In genomic region chr1:150160964-150161626, GRCh38 we compare ENCODE assay signal across 12 cellular contexts. TPM values are rescaled to one million over a fixed set of nuclear protein-coding genes. Genes with fewer than 3 reads are reported as not detected.
DNase-seq lines count a peak whose midpoint lies in the region; ATAC-seq, FAIRE-seq and TF ChIP-seq lines count a peak whose summit lies in the region.
"Had no signal": no experiment of that assay in that cellular context is flagged by ENCODE, and none has a peak within 500 bp of the region (broad histone marks: within the 10 kb centered on the region; RNA-seq: fewer than 3 reads in every experiment).

No MANE protein-coding gene starts in this region.

- H3K27me3 ChIP-seq in GM23338 (ENCODE audit: insufficient read depth), result no peaks in the 10 kb centered on the region
- no peaks in the 10 kb centered on the region for H3K27me3 ChIP-seq in K562 (ENCODE audit: control insufficient read depth in 2 of 2, insufficient read depth in 2 of 2, low read length in 2 of 2)
- H3K27me3 ChIP-seq in mucosa of stomach (ENCODE audit: control insufficient read depth, insufficient read depth, low read length), result no peaks in the 10 kb centered on the region
- H3K27me3 ChIP-seq in PC-3 (ENCODE audit: low read length), result no peaks in the 10 kb centered on the region

- H3K27ac ChIP-seq in 22Rv1, result peak overlapping the region; percentile 3; the same call in 1 of the 2 replicates
- peak overlapping the region; percentile 22; the same call in 1 of the 2 replicates for H3K27ac ChIP-seq in GM23338 (ENCODE audit: low read depth)
- H3K27ac ChIP-seq in K562 (ENCODE audit: extremely low read depth, low read depth, low read length), result peak overlapping the region; percentile 95
- H3K27ac ChIP-seq in PC-3 (ENCODE audit: low read length), result no peak overlapping the region

- H3K36me3 Mint-ChIP-seq in GM23338 (ENCODE audit: low read depth), result peaks cover 46% of the 10 kb centered on the region

- 68% methylated on average over 5 of the region's 7 CpGs for WGBS in K562 (ENCODE audit: insufficient coverage, low coverage, missing lambda C conversion rate)

- H2AFZ ChIP-seq in GM23338 (no peak overlapping the region), K562 (ENCODE audit: low read depth, low read length) (peak overlapping the region; percentile 91), PC-3 (ENCODE audit: low read length) (no peak overlapping the region)

- H3K4me3 Mint-ChIP-seq in GM23338, result peak overlapping the region; percentile 27; the same call in 1 of the 3 replicates

- H3K79me2 ChIP-seq in GM23338 (replicated peaks; ENCODE audit: insufficient read depth) (no peaks in the 10 kb centered on the region), K562 (ENCODE audit: control insufficient read depth, insufficient read depth, low read length) (no peaks in the 10 kb centered on the region), PC-3 (ENCODE audit: low read length) (no peaks in the 10 kb centered on the region)

- H3K4me2 ChIP-seq in GM23338 (no peak overlapping the region), K562 (ENCODE audit: insufficient read depth, low read length) (no peak overlapping the region), PC-3 (ENCODE audit: low read length) (no peak overlapping the region)

- H3K4me1 ChIP-seq in GM23338 (ENCODE audit: insufficient read depth) (peaks cover 26% of the 10 kb centered on the region), K562 (replicated peaks in 1 of 2; ENCODE audit: control insufficient read depth in 2 of 2, insufficient read depth in 2 of 2, low read length in 2 of 2) (peaks cover 27 to 52% of the 10 kb centered on the region in 2 experiments), mucosa of stomach (ENCODE audit: control insufficient read depth, insufficient read depth, low read length) (peaks cover 38% of the 10 kb centered on the region), PC-3 (ENCODE audit: insufficient read depth, low read length) (no peaks in the 10 kb centered on the region)

- POLR2A ChIA-PET in K562 (lab: Yijun Ruan, JAX), result interaction anchor here (0.7 to 6.1 kb wide), 14 partner anchors 9 to 538 kb away, joined by 3 to 57 read pairs (median 4); partner anchors contain the start of gene PLEKHO1
- POLR2A ChIA-PET in PC-3 (lab: Charles Lee; ENCODE audit: unreplicated experiment), result interaction anchor here (0.7 kb wide), 1 partner anchor 233 kb away, joined by 7 read pairs; no protein-coding TSS in a partner anchor

- H3K27me3 Mint-ChIP-seq in GM23338 (ENCODE audit: insufficient read depth, low read depth, poor library complexity), result peaks cover 10% of the 10 kb centered on the region

- H3K4me1 Mint-ChIP-seq in GM23338, result peaks cover 48% of the 10 kb centered on the region

- TF ChIP-seq RAD21 in K562 (CRISPR knock-in tag; conservative IDR thresholded peaks at IDR 0.05 in 1 of 2, IDR thresholded peaks at IDR 0.05 in 1 of 2), result no peak; a peak in 1 of 4 replicates

- TF ChIP-seq EP300 in K562 (IDR thresholded peaks at IDR 0.05; ENCODE audit: low read length), result no peak

- FAIRE-seq in K562 (lab: Jason Lieb, UNC), result no peak
- FAIRE-seq: islet of Langerhans had no signal

- H3K36me3 ChIP-seq in GM23338 (ENCODE audit: insufficient read depth), result peaks cover 19% of the 10 kb centered on the region
- peaks cover 12% of the 10 kb centered on the region; the same call in 2 of the 3 replicates for H3K36me3 ChIP-seq in K562 (ENCODE audit: control insufficient read depth, insufficient read depth, low read length)
- no peaks in the 10 kb centered on the region for H3K36me3 ChIP-seq in mucosa of stomach (ENCODE audit: control insufficient read depth, insufficient read depth, low read length)
- no peaks in the 10 kb centered on the region for H3K36me3 ChIP-seq in PC-3 (ENCODE audit: low read depth, low read length)

- no TSS peak for BruUV-seq in K562 (replicated peaks; lab: Mats Ljungman, UMichigan)
- BruUV-seq in PC-3 (replicated peaks; lab: Mats Ljungman, UMichigan), result no TSS peak

- H3K27ac Mint-ChIP-seq in GM23338, result no peak overlapping the region
- H3K27ac Mint-ChIP-seq: activated naive CD4-positive, alpha-beta T cell treated with anti-CD3 and anti-CD28 coated beads, Interleukin-2, amount 50 U/mL, for 72 hours had no signal

- in situ Hi-C loops in K562 (cut with MboI), result no loop called here

- TF ChIP-seq POLR2A in K562 (conservative IDR thresholded peaks at IDR 0.05), result no peak

- H3K9me2 ChIP-seq in GM23338 (ENCODE audit: insufficient read depth), result no peaks in the 10 kb centered on the region; the same call in 1 of the 2 replicates
- no peaks in the 10 kb centered on the region for H3K9me2 ChIP-seq in PC-3 (replicated peaks; ENCODE audit: low read length)

- H3K4me3 ChIP-seq in GM23338 (no peak overlapping the region), K562 (no peak overlapping the region), mucosa of stomach (ENCODE audit: low read length) (no peak overlapping the region), PC-3 (ENCODE audit: low read length) (no peak overlapping the region)

- TF ChIP-seq CTCF in 22Rv1 (IDR thresholded peaks at IDR 0.05), result no peak
- TF ChIP-seq CTCF in GM23338 (conservative IDR thresholded peaks at IDR 0.05; ENCODE audit: low read depth in 2 of 2), result no peak
- TF ChIP-seq CTCF in K562 (IDR thresholded peaks at IDR 0.05 in 2 of 3, conservative IDR thresholded peaks at IDR 0.05 in 1 of 3; ENCODE audit: insufficient read depth in 2 of 3, low read depth in 1 of 3, low read length in 3 of 3), result no peak
- TF ChIP-seq CTCF in PC-3 (conservative IDR thresholded peaks at IDR 0.05; ENCODE audit: low read depth, low read length), result no peak

- peak overlapping the region; percentile 8 to 82; a peak in 2 of 4 replicates for H3K9ac ChIP-seq in K562 (ENCODE audit: insufficient read depth in 1 of 2, low read depth in 2 of 2, low read length in 2 of 2)
- peak overlapping the region; percentile 37 for H3K9ac ChIP-seq in mucosa of stomach (ENCODE audit: low read length)
- H3K9ac ChIP-seq in PC-3 (ENCODE audit: low read length), result no peak overlapping the region

- CTCF ChIA-PET in K562 (lab: Yijun Ruan, JAX; ENCODE audit: low intra/inter-chr PET ratio) (no interaction called here), PC-3 (lab: Charles Lee) (no interaction called here)

- H4K20me1 ChIP-seq in GM23338 (replicated peaks; ENCODE audit: insufficient read depth) (0 out of 2 replicates have a peak, but pooled peaks cover 4% of the 10 kb centered on the region), K562 (replicated peaks; ENCODE audit: control insufficient read depth, insufficient read depth, low read length) (no peaks in the 10 kb centered on the region), PC-3 (ENCODE audit: low read length) (no peaks in the 10 kb centered on the region)

- ATAC-seq in GM23338 (no peak), K562 (no peak), HG02840 (IDR thresholded peaks at IDR 0.05; ENCODE audit: low FRiP score, unreplicated experiment) (no peak), GM19324 (IDR thresholded peaks at IDR 0.05; ENCODE audit: low FRiP score, unreplicated experiment) (no peak), PC-3 (no peak)

- intact Hi-C loops in K562 (cut with micrococcal nuclease), result loop anchor here (10.0 kb wide), 1 partner anchor 266 kb away; the partner anchor contains the start of gene BOLA1
- intact Hi-C loops in PC-3 (cut with micrococcal nuclease), result no loop called here

- H3F3A ChIP-seq in GM23338 (replicated peaks; ENCODE audit: low read depth), result peaks cover 17% of the 10 kb centered on the region
- no peaks in the 10 kb centered on the region for H3F3A ChIP-seq in PC-3 (ENCODE audit: low read length, unreplicated experiment)

- DNase-seq in GM23338 (ENCODE audit: low spot score) (no peak), K562 (ENCODE audit: extremely low read depth in 1 of 4, low spot score in 3 of 4) (no peak), globus pallidus (ENCODE audit: low spot score) (no peak), PC-3 (no peak)
- DNase-seq: H7, SHP77 had no signal

- H3K9me3 ChIP-seq in K562 (replicated peaks; ENCODE audit: control insufficient read depth, insufficient read depth, low read depth, low read length) (no peaks in the 10 kb centered on the region), mucosa of stomach (ENCODE audit: control insufficient read depth, low read length) (no peaks in the 10 kb centered on the region), PC-3 (ENCODE audit: low read length) (no peaks in the 10 kb centered on the region)

- H3K9me3 Mint-ChIP-seq in GM23338, result no peaks in the 10 kb centered on the region
- H3K9me3 Mint-ChIP-seq: activated naive CD4-positive, alpha-beta T cell treated with anti-CD3 and anti-CD28 coated beads, Interleukin-2, amount 50 U/mL, for 72 hours had no signal

- peaks cover 3% of the 10 kb centered on the region for H3K9me1 ChIP-seq in K562 (ENCODE audit: control insufficient read depth, insufficient read depth, low read length)

TF ChIP-seq in K562, 482 proteins besides CTCF, POLR2A, EP300 and RAD21 (continues in another document):
- TF ChIP-seq DIDO1 (tag; IDR thresholded peaks at IDR 0.05; ENCODE audit: low read depth), result no peak
- TF ChIP-seq ZNF511 (CRISPR knock-in tag; IDR thresholded peaks at IDR 0.05), result no peak
- no peak for TF ChIP-seq SMAD2 (IDR thresholded peaks at IDR 0.05; ENCODE audit: low read depth, low read length)

RNA-seq across cellular contexts. Expression of gene PLEKHO1, which starts 11.4 kb away (rescaled TPM):
- 26.3 and 34.3 TPM in 2 replicates for total RNA-seq in GM23338 (2014; rRNA removed; shearing (Covaris generic))
- 33.1 and 36.7 TPM in 2 replicates for polyA plus RNA-seq in GM23338 (2016; fragmentation: Nextera tagmentation; extraction: Ambion mirVana)
- total RNA-seq in K562 (2011; cell fraction: chromatin; rRNA removed; ENCODE audit: low replicate concordance), result 15.4 and 19.3 TPM in 2 replicates
- total RNA-seq in K562 (2011; cell fraction: nucleolus; rRNA removed), result 8.4 and 10.0 TPM in 2 replicates
- total RNA-seq in K562 (2011; cell fraction: nucleoplasm; rRNA removed), result 12.5 and 15.6 TPM in 2 replicates
- 13.3 and 16.2 TPM in 2 replicates for total RNA-seq in K562 (2014; rRNA removed)
- 6.8 and 6.9 TPM in 2 replicates for total RNA-seq in K562 (2014; rRNA removed; fragmentation: Illumina TruSeq; extraction: Trizol)
- total RNA-seq in K562 (2015; rRNA removed; fragmentation: Illumina TruSeq; extraction: Trizol), result 8.5 and 8.6 TPM in 2 replicates
- total RNA-seq in K562 (2021), result 9.7 and 11.1 TPM in 2 replicates
- 9.6 and 11.7 TPM in 2 replicates for polyA plus RNA-seq in K562 (2011; rRNA removed)
- polyA plus RNA-seq in K562 (2011; cell fraction: cytosol; rRNA removed), result 9.5 and 10.1 TPM in 2 replicates
- 15.3 and 20.6 TPM in 2 replicates for polyA plus RNA-seq in K562 (2011; cell fraction: nucleus; rRNA removed)
- 6.1 and 10.3 TPM in 2 replicates for polyA plus RNA-seq in K562 (2012)
- 9.9 and 10.3 TPM in 2 replicates for polyA plus RNA-seq in K562 (2014; fragmentation: Illumina TruSeq; extraction: Trizol)
- polyA plus RNA-seq in K562 (2014; fragmentation: Nextera tagmentation; extraction: Ambion mirVana), result under 1 TPM; 0.39 to 0.52 TPM
- 10.2 and 13.3 TPM in 2 replicates for polyA plus RNA-seq in K562 (2014; rRNA removed)
- polyA minus RNA-seq in K562 (2011; rRNA and poly(A)+ RNA removed), result 5.1 and 8.4 TPM in 2 replicates
- 5.7 and 8.6 TPM in 2 replicates for polyA minus RNA-seq in K562 (2011; cell fraction: cytosol; rRNA and poly(A)+ RNA removed)
- polyA minus RNA-seq in K562 (2011; cell fraction: nucleus; rRNA and poly(A)+ RNA removed), result 3.0 and 5.4 TPM in 2 replicates
- total RNA-seq in PC-3 (2014; rRNA removed), result 13.8 and 29.5 TPM in 2 replicates
